1 cellular context compared by ENCODE assay signal in genomic region chr1:85314726-85315125, GRCh38.
TF ChIP-seq lines count a peak whose summit lies in the region.

No MANE protein-coding gene starts in this region.

TF ChIP-seq in A549, 52 proteins besides CTCF, POLR2A, EP300 and RAD21:
- no peak for TF ChIP-seq FOSL2 (IDR thresholded peaks at IDR 0.05)
- TF ChIP-seq FOSL2 (CRISPR knock-in tag; IDR thresholded peaks at IDR 0.05), result no peak
- TF ChIP-seq ZC3H11A (IDR thresholded peaks at IDR 0.05), result no peak
- no peak for TF ChIP-seq POLR2AphosphoS2 (conservative IDR thresholded peaks at IDR 0.05; ENCODE audit: low read length)
- no peak for TF ChIP-seq CHD4 (IDR thresholded peaks at IDR 0.05; ENCODE audit: borderline replicate concordance)
- TF ChIP-seq ZNF302 (CRISPR knock-in tag; IDR thresholded peaks at IDR 0.05), result no peak
- no peak for TF ChIP-seq MAX (IDR thresholded peaks at IDR 0.05)
- TF ChIP-seq JUN (IDR thresholded peaks at IDR 0.05), result no peak
- TF ChIP-seq BCL3 (IDR thresholded peaks at IDR 0.05), result no peak
- TF ChIP-seq TFCP2L1 (CRISPR knock-in tag; IDR thresholded peaks at IDR 0.05), result no peak
- no peak for TF ChIP-seq HEYL (CRISPR knock-in tag; IDR thresholded peaks at IDR 0.05)
- TF ChIP-seq JUNB (IDR thresholded peaks at IDR 0.05), result no peak
- no peak for TF ChIP-seq ESRRA (IDR thresholded peaks at IDR 0.05; ENCODE audit: borderline replicate concordance, low read length)
- no peak for TF ChIP-seq ZSCAN20 (CRISPR knock-in tag; IDR thresholded peaks at IDR 0.05)
- no peak for TF ChIP-seq ATOH8 (CRISPR knock-in tag; IDR thresholded peaks at IDR 0.05; ENCODE audit: low read depth)
- TF ChIP-seq CBX8 (IDR thresholded peaks at IDR 0.05), result no peak
- no peak for TF ChIP-seq NFE2L2 (conservative IDR thresholded peaks at IDR 0.05; ENCODE audit: low read length)
